ENCODE assay signal across 1 cellular context in the genomic region with DNA sequence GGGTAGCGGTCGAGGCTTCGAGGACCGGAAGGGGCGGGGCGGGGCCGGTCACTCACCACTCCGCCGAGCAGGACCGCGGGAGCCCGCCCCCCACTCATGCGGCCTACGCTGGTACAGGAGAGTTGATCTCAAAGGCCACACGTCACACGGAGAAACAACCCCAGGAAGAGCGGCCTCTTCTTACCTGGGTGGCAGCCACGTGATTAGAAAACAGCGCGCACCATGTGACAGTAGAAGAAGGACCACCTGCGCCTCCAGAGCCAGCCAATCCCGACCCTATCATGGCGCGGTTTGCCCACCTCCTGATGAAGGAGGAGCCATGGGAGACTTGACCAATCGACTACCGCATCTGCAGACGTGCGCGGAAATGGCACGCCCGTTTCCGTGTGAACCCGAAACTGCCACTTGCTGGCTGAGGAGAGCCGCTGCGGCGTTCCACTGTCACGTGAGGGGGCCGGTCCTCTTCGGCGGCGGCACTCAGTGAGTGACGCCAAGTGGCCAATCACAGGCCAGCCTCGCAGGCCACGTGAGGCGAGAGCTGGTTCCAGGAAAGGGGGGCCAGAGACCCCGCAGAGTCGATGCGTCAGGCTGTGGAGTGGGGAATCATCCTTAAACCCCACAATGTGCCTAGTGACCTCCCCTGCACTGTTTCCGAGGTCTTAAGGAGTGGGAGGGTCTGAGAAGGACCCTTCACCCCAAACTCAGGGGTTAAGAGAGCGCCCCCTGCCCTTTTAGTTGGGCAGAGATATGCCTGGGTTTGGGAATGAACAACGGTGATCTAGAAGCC.
TF ChIP-seq lines count a peak whose summit lies in the region.

A gene with protein sequence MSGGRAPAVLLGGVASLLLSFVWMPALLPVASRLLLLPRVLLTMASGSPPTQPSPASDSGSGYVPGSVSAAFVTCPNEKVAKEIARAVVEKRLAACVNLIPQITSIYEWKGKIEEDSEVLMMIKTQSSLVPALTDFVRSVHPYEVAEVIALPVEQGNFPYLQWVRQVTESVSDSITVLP (minus strand): TSS at position 205 of the 787 bp plus-strand sequence. CDS start 107 bp downstream, at position 98.

TF ChIP-seq in K562, 482 proteins besides CTCF, POLR2A, EP300 and RAD21 (continued from another document and continues in another):
- no peak for TF ChIP-seq MBD1 (CRISPR knock-in tag; IDR thresholded peaks at IDR 0.05)
- TF ChIP-seq ZBED1 (IDR thresholded peaks at IDR 0.05): no peak; the same call in 1 of the 2 replicates
- no peak for TF ChIP-seq ZNF75A (CRISPR knock-in tag; IDR thresholded peaks at IDR 0.05)
- no peak for TF ChIP-seq ZFPM2 (CRISPR knock-in tag; IDR thresholded peaks at IDR 0.05)
- TF ChIP-seq TBP (optimal IDR thresholded peaks at IDR 0.05; ENCODE audit: low read depth, low read length): peak; percentile 59
- TF ChIP-seq ADNP (tag; IDR thresholded peaks at IDR 0.05): no peak
- TF ChIP-seq ZKSCAN8 (CRISPR knock-in tag; IDR thresholded peaks at IDR 0.05): no peak
- no peak for TF ChIP-seq ZNF408 (CRISPR knock-in tag; IDR thresholded peaks at IDR 0.05; ENCODE audit: low read depth)
- TF ChIP-seq ZNF140 (CRISPR knock-in tag; IDR thresholded peaks at IDR 0.05): no peak
- peak; percentile 75 for TF ChIP-seq SMAD4 (CRISPR knock-in tag; conservative IDR thresholded peaks at IDR 0.05)
- peak; percentile 78; the same call in 1 of the 2 replicates for TF ChIP-seq ZNF592 (IDR thresholded peaks at IDR 0.05)
- no peak for TF ChIP-seq ZFP36 (IDR thresholded peaks at IDR 0.05; ENCODE audit: low read depth, low read length, partially characterized antibody)
- peak; percentile 100 for TF ChIP-seq CREB3L1 (IDR thresholded peaks at IDR 0.05; ENCODE audit: borderline replicate concordance, low read depth)
- TF ChIP-seq RFX1 (IDR thresholded peaks at IDR 0.05): peak; percentile 51; the same call in 1 of the 2 replicates
- TF ChIP-seq BRF2 (IDR thresholded peaks at IDR 0.05; ENCODE audit: borderline replicate concordance, insufficient read depth, insufficient read length): no peak
- TF ChIP-seq MTA1 (IDR thresholded peaks at IDR 0.05; ENCODE audit: borderline replicate concordance): peak; percentile 93
- TF ChIP-seq, protein P1, sequence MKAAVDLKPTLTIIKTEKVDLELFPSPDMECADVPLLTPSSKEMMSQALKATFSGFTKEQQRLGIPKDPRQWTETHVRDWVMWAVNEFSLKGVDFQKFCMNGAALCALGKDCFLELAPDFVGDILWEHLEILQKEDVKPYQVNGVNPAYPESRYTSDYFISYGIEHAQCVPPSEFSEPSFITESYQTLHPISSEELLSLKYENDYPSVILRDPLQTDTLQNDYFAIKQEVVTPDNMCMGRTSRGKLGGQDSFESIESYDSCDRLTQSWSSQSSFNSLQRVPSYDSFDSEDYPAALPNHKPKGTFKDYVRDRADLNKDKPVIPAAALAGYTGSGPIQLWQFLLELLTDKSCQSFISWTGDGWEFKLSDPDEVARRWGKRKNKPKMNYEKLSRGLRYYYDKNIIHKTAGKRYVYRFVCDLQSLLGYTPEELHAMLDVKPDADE (conservative IDR thresholded peaks at IDR 0.05; ENCODE audit: control insufficient read depth, low read depth, low read length): no peak
- TF ChIP-seq, protein P2, sequence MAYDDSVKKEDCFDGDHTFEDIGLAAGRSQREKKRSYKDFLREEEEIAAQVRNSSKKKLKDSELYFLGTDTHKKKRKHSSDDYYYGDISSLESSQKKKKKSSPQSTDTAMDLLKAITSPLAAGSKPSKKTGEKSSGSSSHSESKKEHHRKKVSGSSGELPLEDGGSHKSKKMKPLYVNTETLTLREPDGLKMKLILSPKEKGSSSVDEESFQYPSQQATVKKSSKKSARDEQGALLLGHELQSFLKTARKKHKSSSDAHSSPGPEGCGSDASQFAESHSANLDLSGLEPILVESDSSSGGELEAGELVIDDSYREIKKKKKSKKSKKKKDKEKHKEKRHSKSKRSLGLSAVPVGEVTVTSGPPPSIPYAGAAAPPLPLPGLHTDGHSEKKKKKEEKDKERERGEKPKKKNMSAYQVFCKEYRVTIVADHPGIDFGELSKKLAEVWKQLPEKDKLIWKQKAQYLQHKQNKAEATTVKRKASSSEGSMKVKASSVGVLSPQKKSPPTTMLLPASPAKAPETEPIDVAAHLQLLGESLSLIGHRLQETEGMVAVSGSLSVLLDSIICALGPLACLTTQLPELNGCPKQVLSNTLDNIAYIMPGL (CRISPR knock-in tag; IDR thresholded peaks at IDR 0.05): 0 out of 2 replicates have a peak, but pooled peaks have one; percentile 25
- TF ChIP-seq ZNF655 (CRISPR knock-in tag; IDR thresholded peaks at IDR 0.05): no peak
- TF ChIP-seq TRIM24 (IDR thresholded peaks at IDR 0.05): no peak; a peak in 1 of 4 replicates
- peak; percentile 81 for TF ChIP-seq RBFOX2 (IDR thresholded peaks at IDR 0.05; ENCODE audit: low read depth, low read length)
- TF ChIP-seq ZNF133 (CRISPR knock-in tag; IDR thresholded peaks at IDR 0.05): no peak
- TF ChIP-seq UBTF (IDR thresholded peaks at IDR 0.05; ENCODE audit: borderline replicate concordance in 1 of 2, low read depth in 2 of 2, low read length in 2 of 2): 0 out of 4 replicates have a peak, but pooled peaks of 1 of the 2 experiments have one; percentile 57
- TF ChIP-seq TAF1 (IDR thresholded peaks at IDR 0.05; ENCODE audit: control insufficient read depth, extremely low read depth, insufficient read depth, low read length, severe bottlenecking): peak; percentile 76
- TF ChIP-seq MXI1 (IDR thresholded peaks at IDR 0.05; ENCODE audit: low read depth, low read length): peak; percentile 83; the same call in 1 of the 2 replicates
- no peak for TF ChIP-seq MEF2A (IDR thresholded peaks at IDR 0.05; ENCODE audit: control insufficient read depth, low read depth, low read length)
- TF ChIP-seq ZNF780A (CRISPR knock-in tag; IDR thresholded peaks at IDR 0.05): no peak
- TF ChIP-seq NFIX (CRISPR knock-in tag; IDR thresholded peaks at IDR 0.05; ENCODE audit: low read depth): no peak
- TF ChIP-seq CREBBP (IDR thresholded peaks at IDR 0.05; ENCODE audit: low read depth, low read length): no peak
- TF ChIP-seq BCOR (IDR thresholded peaks at IDR 0.05): no peak
- peak; percentile 100 for TF ChIP-seq RAD51 (IDR thresholded peaks at IDR 0.05; ENCODE audit: borderline replicate concordance, low read depth)
- TF ChIP-seq RBM14 (IDR thresholded peaks at IDR 0.05; ENCODE audit: borderline replicate concordance, insufficient read depth, low read depth, low read length): no peak
- TF ChIP-seq, protein P3, sequence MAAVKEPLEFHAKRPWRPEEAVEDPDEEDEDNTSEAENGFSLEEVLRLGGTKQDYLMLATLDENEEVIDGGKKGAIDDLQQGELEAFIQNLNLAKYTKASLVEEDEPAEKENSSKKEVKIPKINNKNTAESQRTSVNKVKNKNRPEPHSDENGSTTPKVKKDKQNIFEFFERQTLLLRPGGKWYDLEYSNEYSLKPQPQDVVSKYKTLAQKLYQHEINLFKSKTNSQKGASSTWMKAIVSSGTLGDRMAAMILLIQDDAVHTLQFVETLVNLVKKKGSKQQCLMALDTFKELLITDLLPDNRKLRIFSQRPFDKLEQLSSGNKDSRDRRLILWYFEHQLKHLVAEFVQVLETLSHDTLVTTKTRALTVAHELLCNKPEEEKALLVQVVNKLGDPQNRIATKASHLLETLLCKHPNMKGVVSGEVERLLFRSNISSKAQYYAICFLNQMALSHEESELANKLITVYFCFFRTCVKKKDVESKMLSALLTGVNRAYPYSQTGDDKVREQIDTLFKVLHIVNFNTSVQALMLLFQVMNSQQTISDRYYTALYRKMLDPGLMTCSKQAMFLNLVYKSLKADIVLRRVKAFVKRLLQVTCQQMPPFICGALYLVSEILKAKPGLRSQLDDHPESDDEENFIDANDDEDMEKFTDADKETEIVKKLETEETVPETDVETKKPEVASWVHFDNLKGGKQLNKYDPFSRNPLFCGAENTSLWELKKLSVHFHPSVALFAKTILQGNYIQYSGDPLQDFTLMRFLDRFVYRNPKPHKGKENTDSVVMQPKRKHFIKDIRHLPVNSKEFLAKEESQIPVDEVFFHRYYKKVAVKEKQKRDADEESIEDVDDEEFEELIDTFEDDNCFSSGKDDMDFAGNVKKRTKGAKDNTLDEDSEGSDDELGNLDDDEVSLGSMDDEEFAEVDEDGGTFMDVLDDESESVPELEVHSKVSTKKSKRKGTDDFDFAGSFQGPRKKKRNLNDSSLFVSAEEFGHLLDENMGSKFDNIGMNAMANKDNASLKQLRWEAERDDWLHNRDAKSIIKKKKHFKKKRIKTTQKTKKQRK (IDR thresholded peaks at IDR 0.05; ENCODE audit: borderline replicate concordance, low read depth, low read length): no peak
- TF ChIP-seq CHD1 (IDR thresholded peaks at IDR 0.05; ENCODE audit: low read length): no peak
